In the genomic region with DNA sequence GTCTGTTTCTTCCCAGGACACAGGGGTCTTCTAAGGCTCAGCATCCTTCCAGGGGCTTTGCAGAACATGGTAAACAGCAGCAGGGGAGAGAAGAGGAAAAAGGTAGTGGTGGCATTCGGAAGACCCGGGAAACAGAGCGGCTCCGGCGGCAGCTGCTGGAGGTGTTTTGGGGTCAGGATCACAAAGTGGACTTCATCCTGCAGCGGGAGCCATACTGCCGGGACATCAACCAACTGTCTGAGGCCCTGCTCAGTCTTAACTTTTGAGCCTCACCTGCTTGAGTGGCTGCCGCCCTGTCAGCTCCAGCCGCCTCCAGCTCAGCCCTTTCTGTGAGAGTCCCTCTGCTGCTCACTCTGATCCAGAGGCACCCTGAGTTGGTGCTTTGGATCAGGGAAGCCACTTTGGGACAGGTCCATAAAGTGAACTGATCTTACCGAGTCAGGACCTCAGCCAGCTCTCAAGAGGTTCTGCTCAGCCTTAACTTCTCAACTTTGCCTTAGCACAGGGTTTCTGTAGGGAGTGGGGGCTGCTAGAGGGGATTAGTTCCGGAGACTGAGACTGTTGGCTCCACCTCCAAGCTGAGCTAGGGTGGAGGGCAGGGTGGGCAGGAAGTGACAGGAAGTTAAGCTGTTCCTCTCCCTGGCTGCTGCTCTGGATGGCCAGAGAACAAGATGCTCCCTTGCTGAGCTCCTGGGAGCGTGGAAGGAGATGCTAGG, we compare ENCODE assay signal across 8 cellular contexts. TPM values are rescaled to one million over a fixed set of nuclear protein-coding genes. Genes with fewer than 3 reads are reported as not detected.
DNase-seq lines count a peak whose midpoint lies in the region; ATAC-seq and TF ChIP-seq lines count a peak whose summit lies in the region.

No MANE protein-coding gene starts in this region.

- peak in 1 of 4 experiments; percentile 15 for TF ChIP-seq CTCF in uterus (IDR thresholded peaks at IDR 0.05)

- H3K4me3 ChIP-seq in uterus = no peak overlapping the region

- H3K27ac ChIP-seq in uterus = peak overlapping the region; percentile 35 to 74

- H3K36me3 ChIP-seq in uterus = no peaks in the 10 kb centered on the region

- no peaks in the 10 kb centered on the region for H3K9me3 Mint-ChIP-seq in activated T-helper 2 cell treated with anti-CD3 and anti-CD28 coated beads, Interferon-gamma antibody, Interleukin-2, Interleukin-4, amounts not matched to agents 10 μg/mL and 5 μg/mL and 100 μg/mL, durations not matched to agents 14 hours and 24 hours and 36 hours

- peak overlapping the region; percentile 53 for H3K27ac Mint-ChIP-seq in activated T-helper 2 cell treated with anti-CD3 and anti-CD28 coated beads, Interferon-gamma antibody, Interleukin-2, Interleukin-4, amounts not matched to agents 10 μg/mL and 5 μg/mL and 100 μg/mL, durations not matched to agents 14 hours and 24 hours and 36 hours

- ATAC-seq in left ventricle myocardium superior = peak; percentile 0
- ATAC-seq in Right ventricle myocardium superior (ENCODE audit: poor library complexity) = no peak

- H3K9me3 ChIP-seq in uterus = no peaks in the 10 kb centered on the region

- peaks cover 6 to 14% of the 10 kb centered on the region in 2 donors for H3K4me1 ChIP-seq in uterus

- no peaks in the 10 kb centered on the region for H3K27me3 ChIP-seq in uterus

- peaks cover 77% of the 10 kb centered on the region for H3K36me3 Mint-ChIP-seq in activated T-helper 2 cell treated with anti-CD3 and anti-CD28 coated beads, Interferon-gamma antibody, Interleukin-2, Interleukin-4, amounts not matched to agents 10 μg/mL and 5 μg/mL and 100 μg/mL, durations not matched to agents 14 hours and 24 hours and 36 hours (ENCODE audit: low read depth)

- H3K4me3 Mint-ChIP-seq in activated T-helper 2 cell treated with anti-CD3 and anti-CD28 coated beads, Interferon-gamma antibody, Interleukin-2, Interleukin-4, amounts not matched to agents 10 μg/mL and 5 μg/mL and 100 μg/mL, durations not matched to agents 14 hours and 24 hours and 36 hours (ENCODE audit: low read depth) = no peak overlapping the region

- H3K27me3 Mint-ChIP-seq in activated T-helper 2 cell treated with anti-CD3 and anti-CD28 coated beads, Interferon-gamma antibody, Interleukin-2, Interleukin-4, amounts not matched to agents 10 μg/mL and 5 μg/mL and 100 μg/mL, durations not matched to agents 14 hours and 24 hours and 36 hours (ENCODE audit: low read depth) = no peaks in the 10 kb centered on the region

- DNase-seq in left ventricle myocardium superior = no peak
- DNase-seq in Right ventricle myocardium superior = no peak
- no peak for DNase-seq in activated T-helper 2 cell treated with anti-CD3 and anti-CD28 coated beads, Interferon-gamma antibody, Interleukin-2, Interleukin-4, amounts not matched to agents 10 μg/mL and 5 μg/mL and 100 μg/mL, durations not matched to agents 14 hours and 24 hours and 36 hours (ENCODE audit: low spot score)
- peak; percentile 39 to 49 for DNase-seq in lung microvascular endothelial cell (ENCODE audit: low read depth in 2 of 2)
- no peak for DNase-seq in uterus
- no peak for DNase-seq in LoVo (ENCODE audit: low spot score)
- DNase-seq in central memory CD4-positive, alpha-beta T cell = no peak
- no peak for DNase-seq in HPDE6-E6E7 (ENCODE audit: extremely low spot score)

- peaks cover 50% of the 10 kb centered on the region for H3K4me1 Mint-ChIP-seq in activated T-helper 2 cell treated with anti-CD3 and anti-CD28 coated beads, Interferon-gamma antibody, Interleukin-2, Interleukin-4, amounts not matched to agents 10 μg/mL and 5 μg/mL and 100 μg/mL, durations not matched to agents 14 hours and 24 hours and 36 hours (ENCODE audit: low read depth)

- TF ChIP-seq POLR2A in uterus (IDR thresholded peaks at IDR 0.05) = no peak

- intact Hi-C loops in left ventricle myocardium superior (cut with micrococcal nuclease) = loop anchor here (2.0 kb wide), 1 partner anchor 104 kb away; no protein-coding TSS in a partner anchor
- intact Hi-C loops in Right ventricle myocardium superior (cut with DNase I) = loop anchor here (2.0 kb wide), 1 partner anchor 104 kb away; no protein-coding TSS in a partner anchor
- intact Hi-C loops in activated T-helper 2 cell treated with anti-CD3 and anti-CD28 coated beads, Interferon-gamma antibody, Interleukin-2, Interleukin-4, amounts not matched to agents 10 μg/mL and 5 μg/mL and 100 μg/mL, durations not matched to agents 14 hours and 24 hours and 36 hours (cut with micrococcal nuclease) = loop anchor here (10.0 kb wide), 1 partner anchor 342 kb away; the partner anchor contains the start of gene PCK2
- intact Hi-C loops in uterus (cut with DNase I; ENCODE audit: low total_unique reads) = loop anchor here (10.0 kb wide), 2 partner anchors 102 to 202 kb away; partner anchors contain the start of genes ADCY4, GMPR2, NEDD8 and RIPK3

RNA-seq across cellular contexts. Expression of gene SDR39U1, which starts 5.4 kb away (rescaled TPM):
- total RNA-seq in left ventricle myocardium superior = 86.8 TPM
- 84.7 TPM for total RNA-seq in Right ventricle myocardium superior
- total RNA-seq in activated T-helper 2 cell treated with anti-CD3 and anti-CD28 coated beads, Interferon-gamma antibody, Interleukin-2, Interleukin-4, amounts not matched to agents 10 μg/mL and 5 μg/mL and 100 μg/mL, durations not matched to agents 14 hours and 24 hours and 36 hours = 40.8 and 47.7 TPM in 2 replicates
- 6.5 and 7.3 TPM in 2 replicates for total RNA-seq in lung microvascular endothelial cell
- total RNA-seq in uterus = 10 to 100 TPM; 12.8 to 87.5 (median 33.0) TPM

RNA-seq across cellular contexts. Expression of gene KHNYN, which starts 7.4 kb away (rescaled TPM):
- total RNA-seq in left ventricle myocardium superior = 25.1 TPM
- 22.5 TPM for total RNA-seq in Right ventricle myocardium superior
- 72.6 and 75.3 TPM in 2 replicates for total RNA-seq in activated T-helper 2 cell treated with anti-CD3 and anti-CD28 coated beads, Interferon-gamma antibody, Interleukin-2, Interleukin-4, amounts not matched to agents 10 μg/mL and 5 μg/mL and 100 μg/mL, durations not matched to agents 14 hours and 24 hours and 36 hours
- 30.3 and 45.8 TPM in 2 replicates for total RNA-seq in lung microvascular endothelial cell
- 10 to 100 TPM; 16.5 to 88.6 (median 66.1) TPM for total RNA-seq in uterus

RNA-seq across cellular contexts. Expression of gene CBLN3, which starts 7.7 kb away (rescaled TPM):
- total RNA-seq in left ventricle myocardium superior (2.3 TPM), Right ventricle myocardium superior (0.65 TPM), lung microvascular endothelial cell (0.20 and 0.22 TPM in 2 replicates), uterus (1 to 10 TPM in 3 of 4 donors, not detected in 1; 1.3 to 3.3 (median 3.2) TPM)
- 5.4 and 5.5 TPM in 2 replicates for total RNA-seq in activated T-helper 2 cell treated with anti-CD3 and anti-CD28 coated beads, Interferon-gamma antibody, Interleukin-2, Interleukin-4, amounts not matched to agents 10 μg/mL and 5 μg/mL and 100 μg/mL, durations not matched to agents 14 hours and 24 hours and 36 hours

RNA-seq across cellular contexts. Expression of gene NYNRIN, which starts 38.4 kb away (rescaled TPM):
- 7.3 TPM for total RNA-seq in left ventricle myocardium superior
- total RNA-seq in Right ventricle myocardium superior = 8.8 TPM
- 0.02 and 0.34 TPM in 2 replicates for total RNA-seq in activated T-helper 2 cell treated with anti-CD3 and anti-CD28 coated beads, Interferon-gamma antibody, Interleukin-2, Interleukin-4, amounts not matched to agents 10 μg/mL and 5 μg/mL and 100 μg/mL, durations not matched to agents 14 hours and 24 hours and 36 hours
- 1.4 and 4.1 TPM in 2 replicates for total RNA-seq in lung microvascular endothelial cell
- 10 to 100 TPM in 3 of 4 donors, 1 to 10 TPM in 1; 4.9 to 51.1 (median 27.3) TPM for total RNA-seq in uterus

Comparison
In these comparisons a context has a peak if more than half of its experiments do, and no peak if none do; other contexts are left out.
1. DNase-seq: peak in lung microvascular endothelial cell (2 of 2); none in left ventricle myocardium superior (single experiment), Right ventricle myocardium superior (single experiment), activated T-helper 2 cell treated with anti-CD3 and anti-CD28 coated beads, Interferon-gamma antibody, Interleukin-2, Interleukin-4, amounts not matched to agents 10 μg/mL and 5 μg/mL and 100 μg/mL, durations not matched to agents 14 hours and 24 hours and 36 hours (single experiment), uterus (0 of 2), LoVo (single experiment), central memory CD4-positive, alpha-beta T cell (single experiment) and HPDE6-E6E7 (single experiment).